In the genomic region with DNA sequence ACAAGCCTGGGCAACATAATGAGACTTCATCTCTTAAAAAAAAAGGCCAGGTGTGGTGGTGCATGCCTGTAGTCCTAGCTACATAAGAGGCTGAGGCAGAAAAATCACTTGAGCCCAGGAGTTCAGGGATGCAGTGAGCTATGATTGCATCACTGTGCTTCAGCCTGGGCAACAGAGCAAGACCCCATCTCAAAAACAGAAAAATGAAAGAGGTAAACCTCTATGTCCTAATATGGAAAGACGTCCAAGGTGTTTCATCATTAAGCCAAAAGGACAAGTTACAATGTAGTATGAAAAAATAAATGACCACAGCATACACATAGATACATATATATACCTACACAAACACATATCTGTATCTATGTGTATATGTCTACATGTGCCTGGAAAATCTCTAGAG, we compare ENCODE assay signal across 26 cellular contexts.
"Had no signal": no experiment of that assay in that cellular context is flagged by ENCODE, and none has a peak within 500 bp of the region (broad histone marks: within the 10 kb centered on the region; RNA-seq: fewer than 3 reads in every experiment).

No MANE protein-coding gene starts in this region.

- H3K9me3 Mint-ChIP-seq: natural killer cell treated with Interleukin-12 subunit alpha and Interleukin-12 subunit beta and Interleukin-15 and Interleukin-18, amount 100 ng/mL, for 72 hours; neural crest cell; stimulated activated effector memory CD8-positive, alpha-beta T cell treated with anti-CD3 and anti-CD28 coated beads, Interleukin-12 subunit alpha, Interleukin-12 subunit beta, amount 100 ng/mL, for 72 hours; stimulated activated naive B cell treated with anti-CD40 and anti-IgM and Interleukin-4, amounts not matched to agents 10 μg/mL and 1 μg/mL and 100 μg/mL, for 72 hours; stimulated activated naive CD8-positive, alpha-beta T cell treated with anti-CD3 and anti-CD28 coated beads, Interleukin-15, Interleukin-2, amounts not matched to agents 100 ng/mL and 50 ng/mL, for 24 hours had no signal

- H3K4me3 Mint-ChIP-seq: natural killer cell treated with Interleukin-12 subunit alpha and Interleukin-12 subunit beta and Interleukin-15 and Interleukin-18, amount 100 ng/mL, for 72 hours; nephron progenitor cell; neural crest cell; stimulated activated effector memory CD8-positive, alpha-beta T cell treated with anti-CD3 and anti-CD28 coated beads, Interleukin-12 subunit alpha, Interleukin-12 subunit beta, amount 100 ng/mL, for 72 hours; stimulated activated naive B cell treated with anti-CD40 and anti-IgM and Interleukin-4, amounts not matched to agents 10 μg/mL and 1 μg/mL and 100 μg/mL, for 72 hours; stimulated activated naive CD8-positive, alpha-beta T cell treated with anti-CD3 and anti-CD28 coated beads, Interleukin-15, Interleukin-2, amounts not matched to agents 100 ng/mL and 50 ng/mL, for 24 hours had no signal

- H3K36me3 ChIP-seq: neutrophil, pancreas, prostate gland, right lobe of liver, sigmoid colon, stomach, thoracic aorta, thyroid gland, tibial nerve, upper lobe of left lung, vagina had no signal

- H3K27ac Mint-ChIP-seq: natural killer cell treated with Interleukin-12 subunit alpha and Interleukin-12 subunit beta and Interleukin-15 and Interleukin-18, amount 100 ng/mL, for 72 hours; nephron progenitor cell; stimulated activated effector memory CD8-positive, alpha-beta T cell treated with anti-CD3 and anti-CD28 coated beads, Interleukin-12 subunit alpha, Interleukin-12 subunit beta, amount 100 ng/mL, for 72 hours; stimulated activated naive B cell treated with anti-CD40 and anti-IgM and Interleukin-4, amounts not matched to agents 10 μg/mL and 1 μg/mL and 100 μg/mL, for 72 hours; stimulated activated naive CD8-positive, alpha-beta T cell treated with anti-CD3 and anti-CD28 coated beads, Interleukin-15, Interleukin-2, amounts not matched to agents 100 ng/mL and 50 ng/mL, for 24 hours had no signal

- H3K9me3 ChIP-seq: neutrophil, pancreas, prostate gland, right lobe of liver, sigmoid colon, stomach, thoracic aorta, thyroid gland, tibial nerve, upper lobe of left lung, vagina had no signal

- H3K4me1 ChIP-seq: pancreas, prostate gland, right lobe of liver, sigmoid colon, stomach, thyroid gland, tibial nerve, upper lobe of left lung, vagina had no signal

- ATAC-seq: natural killer cell treated with Interleukin-12 subunit alpha and Interleukin-12 subunit beta and Interleukin-15 and Interleukin-18, amount 100 ng/mL, for 72 hours; pancreas; right cardiac atrium; right lobe of liver; stimulated activated effector memory CD8-positive, alpha-beta T cell treated with anti-CD3 and anti-CD28 coated beads, Interleukin-12 subunit alpha, Interleukin-12 subunit beta, amount 100 ng/mL, for 72 hours; stimulated activated naive B cell treated with anti-CD40 and anti-IgM and Interleukin-4, amounts not matched to agents 10 μg/mL and 1 μg/mL and 100 μg/mL, for 72 hours had no signal

- H3K36me3 Mint-ChIP-seq: natural killer cell treated with Interleukin-12 subunit alpha and Interleukin-12 subunit beta and Interleukin-15 and Interleukin-18, amount 100 ng/mL, for 72 hours; stimulated activated effector memory CD8-positive, alpha-beta T cell treated with anti-CD3 and anti-CD28 coated beads, Interleukin-12 subunit alpha, Interleukin-12 subunit beta, amount 100 ng/mL, for 72 hours; stimulated activated naive B cell treated with anti-CD40 and anti-IgM and Interleukin-4, amounts not matched to agents 10 μg/mL and 1 μg/mL and 100 μg/mL, for 72 hours had no signal

- H3K4me1 Mint-ChIP-seq: stimulated activated effector memory CD8-positive, alpha-beta T cell treated with anti-CD3 and anti-CD28 coated beads, Interleukin-12 subunit alpha, Interleukin-12 subunit beta, amount 100 ng/mL, for 72 hours; stimulated activated naive B cell treated with anti-CD40 and anti-IgM and Interleukin-4, amounts not matched to agents 10 μg/mL and 1 μg/mL and 100 μg/mL, for 72 hours had no signal

- H3K4me3 ChIP-seq: pancreas, prostate gland, right lobe of liver, sigmoid colon, stomach, thoracic aorta, thyroid gland, tibial nerve, upper lobe of left lung, vagina had no signal

- DNase-seq: nephron progenitor cell; nucleus accumbens; pancreas; right cardiac atrium; right lobe of liver; sigmoid colon; small intestine; stimulated activated CD4-positive, alpha-beta T cell treated with anti-CD3 and anti-CD28 coated beads, Interleukin-15, amount 100 ng/mL, for 24 hours; stimulated activated CD4-positive, alpha-beta T cell treated with anti-CD3 and anti-CD28 coated beads, Interleukin-2, amount 100 ng/mL, for 24 hours; stimulated activated CD4-positive, alpha-beta T cell treated with anti-CD3 and anti-CD28 coated beads, Interleukin-2, amount 100 ng/mL, for 48 hours; stimulated activated CD4-positive, alpha-beta T cell treated with anti-CD3 and anti-CD28 coated beads, Interleukin-4, amount 100 ng/mL, for 24 hours; stimulated activated naive B cell treated with anti-CD40 and anti-IgM and Interleukin-4, amounts not matched to agents 10 μg/mL and 1 μg/mL and 100 μg/mL, for 72 hours; stimulated activated naive CD4-positive, alpha-beta T cell treated with Interleukin-2 at 50 U/mL for 16 hours; stomach; thyroid gland; trophoblast cell; upper lobe of left lung had no signal

- H3K27ac ChIP-seq: neutrophil, pancreas, prostate gland, right lobe of liver, sigmoid colon, stomach, thoracic aorta, thyroid gland, tibial nerve, upper lobe of left lung, vagina had no signal

- H3K27me3 ChIP-seq: pancreas, right lobe of liver, sigmoid colon, thyroid gland, tibial nerve, upper lobe of left lung, vagina had no signal
